Comparison of ENCODE assay signal across 4 cellular contexts in the genomic region with DNA sequence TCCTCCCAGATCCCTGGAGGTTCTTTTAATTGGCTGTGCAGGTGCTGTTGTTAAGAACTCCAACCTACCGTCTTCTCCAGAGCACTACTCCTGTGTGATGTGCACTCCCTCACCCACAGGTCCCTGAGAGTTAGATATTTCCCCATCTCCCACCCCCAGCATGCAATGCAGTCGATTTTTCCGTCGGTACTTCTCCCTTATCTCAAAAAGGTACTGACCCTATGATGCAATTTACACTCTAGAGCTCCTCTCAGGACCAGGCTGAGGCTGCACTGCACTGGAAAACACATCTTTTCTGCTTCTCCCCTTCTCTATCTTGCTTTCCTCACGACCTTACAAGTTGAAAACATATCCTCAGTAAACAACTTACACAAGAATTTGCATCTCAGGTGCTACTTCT.
"Had no signal": no experiment of that assay in that cellular context is flagged by ENCODE, and none has a peak within 500 bp of the region (broad histone marks: within the 10 kb centered on the region; RNA-seq: fewer than 3 reads in every experiment).

No MANE protein-coding gene starts in this region.

- ATAC-seq: GM23338, K562 had no signal

- DNase-seq: H9, KG1 had no signal

- H3K4me3 Mint-ChIP-seq: GM23338, H9 had no signal

- H3K27ac Mint-ChIP-seq: GM23338, H9 had no signal

- H3K4me2 ChIP-seq: GM23338 had no signal

- H2AFZ ChIP-seq: GM23338 had no signal

- H3K4me3 ChIP-seq: GM23338, K562 had no signal
